In the genomic region with DNA sequence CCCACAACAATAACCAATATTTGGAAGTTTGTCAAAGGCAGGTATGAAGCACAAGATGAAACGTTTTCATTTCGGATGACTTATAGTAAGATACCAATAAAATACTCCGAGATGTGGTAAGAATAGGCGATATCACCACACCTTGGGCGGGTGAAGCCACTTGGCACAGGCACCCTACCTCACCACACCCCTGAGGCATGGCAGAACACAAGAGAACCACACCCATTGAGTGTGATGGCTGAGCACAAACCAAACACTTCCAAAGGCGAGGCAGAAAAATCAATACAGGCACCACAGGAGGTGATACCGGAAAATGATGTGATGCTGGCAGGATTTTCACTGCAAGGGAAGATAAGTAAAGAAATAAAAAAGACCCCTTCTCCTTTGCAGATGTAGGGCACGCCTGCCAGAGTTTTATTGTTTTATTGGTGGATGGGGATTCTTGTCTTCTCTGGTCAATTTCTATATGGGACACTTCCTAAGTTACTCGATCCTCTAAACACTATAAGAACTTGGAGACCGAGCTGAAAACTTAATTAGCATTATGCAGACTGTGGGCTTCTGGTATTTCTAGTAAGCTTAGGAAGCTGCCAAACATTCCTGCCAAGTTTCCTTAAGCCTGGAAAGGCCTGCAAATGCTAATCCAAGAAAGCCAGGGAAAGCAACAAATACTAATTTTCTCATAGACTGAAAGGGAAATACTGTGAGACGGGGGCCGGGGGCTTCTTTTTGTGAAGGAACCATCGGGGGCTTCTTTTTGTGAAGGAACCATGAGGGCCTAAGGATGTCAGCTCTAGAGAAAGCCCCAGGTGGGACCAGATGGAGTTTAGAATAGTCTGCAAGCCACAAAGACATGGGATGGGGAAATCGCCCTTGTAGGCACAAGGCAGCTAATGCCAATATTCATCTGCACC, we compare ENCODE assay signal across 14 cellular contexts.
DNase-seq lines count a peak whose midpoint lies in the region; ATAC-seq and TF ChIP-seq lines count a peak whose summit lies in the region.
"Had no signal": no experiment of that assay in that cellular context is flagged by ENCODE, and none has a peak within 500 bp of the region (broad histone marks: within the 10 kb centered on the region; RNA-seq: fewer than 3 reads in every experiment).

No MANE protein-coding gene starts in this region.

- intact Hi-C loops in mammary epithelial cell (cut with micrococcal nuclease) (no loop called here), cardiac septum (cut with DNase I) (no loop called here)

- TF ChIP-seq CTCF in AG10803 (conservative IDR thresholded peaks at IDR 0.05; ENCODE audit: low read length) (no peak), mammary epithelial cell (conservative IDR thresholded peaks at IDR 0.05 in 1 of 2, IDR thresholded peaks at IDR 0.05 in 1 of 2; ENCODE audit: extremely low read depth in 1 of 2, insufficient read depth in 1 of 2, low read depth in 1 of 2, low read length in 2 of 2) (no peak)

- H3K4me1 ChIP-seq in HUES64 (ENCODE audit: insufficient read depth, low read length) (peaks cover 9% of the 10 kb centered on the region), mammary epithelial cell (ENCODE audit: insufficient read depth, low read length) (peaks cover 27% of the 10 kb centered on the region)
- H3K4me1 ChIP-seq: left ventricle myocardium inferior had no signal

- no TSS peak for BruUV-seq in mammary epithelial cell (replicated peaks; lab: Mats Ljungman, UMichigan)

- no peak overlapping the region for H3K4me3 ChIP-seq in AG10803 (ENCODE audit: low read length)
- H3K4me3 ChIP-seq in HUES64 (ENCODE audit: low read length), result no peak overlapping the region
- no peak overlapping the region for H3K4me3 ChIP-seq in mammary epithelial cell (replicated peaks in 1 of 3; ENCODE audit: insufficient read depth in 1 of 3, low read depth in 2 of 3, low read length in 3 of 3)
- H3K4me3 ChIP-seq: left ventricle myocardium inferior had no signal

- 72% methylated on average over 13 of the region's 14 CpGs for WGBS in HUES64
- WGBS in mammary epithelial cell (ENCODE audit: low coverage, missing lambda C conversion rate), result 31% methylated on average over 11 of the region's 14 CpGs

- CTCF ChIA-PET in mammary epithelial cell (lab: Charles Lee; ENCODE audit: low non-redundant PET), result no interaction called here

- in situ Hi-C loops in mammary epithelial cell (cut with MboI; ENCODE audit: low sequenced_read_pairs in 2 of 2), result no loop called here

- peak overlapping the region; percentile 53; the same call in 1 of the 2 replicates for H3K27ac ChIP-seq in HUES64 (ENCODE audit: low read depth, low read length)
- peak overlapping the region; percentile 53 for H3K27ac ChIP-seq in mammary epithelial cell (ENCODE audit: insufficient read depth, low read depth, low read length)
- H3K27ac ChIP-seq: left ventricle myocardium inferior had no signal

- DNase-seq in AG10803 (ENCODE audit: low read depth), result peak; percentile 84
- DNase-seq in mammary epithelial cell, result peak; percentile 87
- peak; percentile 20 for DNase-seq in midbrain (lab: John Stamatoyannopoulos, UW)
- no peak for DNase-seq in cardiac septum (ENCODE audit: low spot score)
- no peak for DNase-seq in NCI-H2227 (lab: John Stamatoyannopoulos, UW; ENCODE audit: unreplicated experiment)
- DNase-seq: activated CD4-positive, alpha-beta memory T cell treated with anti-CD3 and anti-CD28 coated beads, Interleukin-2, amount 10 ng/mL, durations not matched to agents 7 days and 5 days; activated naive CD4-positive, alpha-beta T cell treated with Interleukin-2 at 50 U/mL for 16 hours; CD8-positive, alpha-beta memory T cell; glutamatergic neuron; left ventricle myocardium inferior; stimulated activated naive CD4-positive, alpha-beta T cell had no signal

- H3K79me2 ChIP-seq in mammary epithelial cell (ENCODE audit: insufficient read depth, low read length), result no peaks in the 10 kb centered on the region

- H3K4me2 ChIP-seq in mammary epithelial cell (ENCODE audit: insufficient read depth, low read depth, low read length), result peak overlapping the region; percentile 32

- peaks cover 5% of the 10 kb centered on the region; the same call in 1 of the 2 replicates for H3K9me3 ChIP-seq in HUES64 (ENCODE audit: insufficient read depth, low read depth, low read length)
- no peaks in the 10 kb centered on the region for H3K9me3 ChIP-seq in mammary epithelial cell (replicated peaks; ENCODE audit: insufficient read depth, low read length)
- H3K9me3 ChIP-seq: left ventricle myocardium inferior had no signal

- H3K9ac ChIP-seq in HUES64 (ENCODE audit: low read depth, low read length) (no peak overlapping the region), mammary epithelial cell (ENCODE audit: insufficient read depth, low read length) (no peak overlapping the region)

- H4K20me1 ChIP-seq in mammary epithelial cell (ENCODE audit: insufficient read depth, low read length), result no peaks in the 10 kb centered on the region

- ATAC-seq in HG02938 (IDR thresholded peaks at IDR 0.05; ENCODE audit: unreplicated experiment) (no peak), HG02884 (IDR thresholded peaks at IDR 0.05; ENCODE audit: unreplicated experiment) (no peak)

- dilution Hi-C loops in mammary epithelial cell (cut with HindIII; ENCODE audit: low sequenced_read_pairs), result no loop called here

- H3K27me3 ChIP-seq in HUES64 (ENCODE audit: insufficient read depth, low read length) (no peaks in the 10 kb centered on the region), mammary epithelial cell (ENCODE audit: insufficient read depth, low read length) (no peaks in the 10 kb centered on the region)

- H3K36me3 ChIP-seq in HUES64 (ENCODE audit: insufficient read depth, low read length) (no peaks in the 10 kb centered on the region), mammary epithelial cell (ENCODE audit: insufficient read depth, low read length) (no peaks in the 10 kb centered on the region)
- H3K36me3 ChIP-seq: left ventricle myocardium inferior had no signal

- H2AFZ ChIP-seq in mammary epithelial cell (ENCODE audit: low read depth, low read length), result peak overlapping the region; percentile 31

Comparison
In these comparisons a context has a peak if more than half of its experiments do, and no peak if none do; other contexts are left out.
1. DNase-seq: peak in AG10803 (single experiment), mammary epithelial cell (single experiment) and midbrain (single experiment); none in cardiac septum (single experiment) and NCI-H2227 (single experiment).